ENCODE assay signal across 15 cellular contexts in the genomic region with DNA sequence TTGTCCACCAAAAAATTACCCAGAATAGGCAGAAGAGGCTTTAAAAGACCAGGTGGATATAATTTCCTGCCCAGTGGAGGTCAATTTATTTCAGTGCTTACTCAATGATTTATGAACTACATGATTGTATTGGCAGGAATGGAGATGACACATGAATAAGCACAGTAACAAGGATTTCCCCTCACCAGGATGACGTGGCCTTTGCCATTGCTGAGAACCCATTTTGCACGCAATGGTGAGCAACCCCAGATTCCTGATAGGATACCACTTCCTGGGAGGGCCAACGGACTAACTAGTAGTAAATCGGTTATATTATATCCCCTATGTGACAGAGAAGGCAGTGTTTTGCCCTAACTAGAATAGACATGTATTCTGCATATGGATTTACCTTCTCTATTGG. TPM values are rescaled to one million over a fixed set of nuclear protein-coding genes. Genes with fewer than 3 reads are reported as not detected.
DNase-seq lines count a peak whose midpoint lies in the region; ATAC-seq and TF ChIP-seq lines count a peak whose summit lies in the region.
"Had no signal": no experiment of that assay in that cellular context is flagged by ENCODE, and none has a peak within 500 bp of the region (broad histone marks: within the 10 kb centered on the region; RNA-seq: fewer than 3 reads in every experiment).

No MANE protein-coding gene starts in this region.

- no peaks in the 10 kb centered on the region for H3K79me2 ChIP-seq in PC-9 (ENCODE audit: low read depth)
- H3K79me2 ChIP-seq in OCI-LY7 (ENCODE audit: insufficient read depth, low read depth, low read length) = no peaks in the 10 kb centered on the region

- TF ChIP-seq CTCF in choroid plexus epithelial cell (conservative IDR thresholded peaks at IDR 0.05; ENCODE audit: low read depth, low read length) (no peak), PC-9 (conservative IDR thresholded peaks at IDR 0.05) (no peak), OCI-LY7 (conservative IDR thresholded peaks at IDR 0.05; ENCODE audit: low read length) (no peak)

- POLR2A ChIA-PET in PC-9 (lab: Charles Lee; ENCODE audit: unreplicated experiment) = no interaction called here
- POLR2A ChIA-PET in OCI-LY7 (lab: Charles Lee) = interaction anchor here (0.8 kb wide), 1 partner anchor 90 kb away, joined by 3 read pairs; no protein-coding TSS in a partner anchor

- no peaks in the 10 kb centered on the region for H3K27me3 ChIP-seq in PC-9 (ENCODE audit: insufficient read depth, low read depth)

- H3K4me3 ChIP-seq in choroid plexus epithelial cell (ENCODE audit: low read depth, low read length) (no peak overlapping the region), PC-9 (no peak overlapping the region), OCI-LY7 (ENCODE audit: low read depth, low read length, poor library complexity, severe bottlenecking) (no peak overlapping the region)

- H3K9me3 ChIP-seq in PC-9 (ENCODE audit: insufficient read depth, low read depth) = no peaks in the 10 kb centered on the region
- no peaks in the 10 kb centered on the region for H3K9me3 ChIP-seq in OCI-LY7 (ENCODE audit: low read length)

- H3K4me1 ChIP-seq in PC-9 (replicated peaks; ENCODE audit: insufficient read depth) (no peaks in the 10 kb centered on the region), OCI-LY7 (ENCODE audit: insufficient read depth, low read length, poor library complexity, severe bottlenecking) (no peaks in the 10 kb centered on the region)

- DNase-seq in EH (ENCODE audit: low read depth) (peak; percentile 94), LHCN-M2 (ENCODE audit: low read depth) (peak; percentile 94), choroid plexus epithelial cell (ENCODE audit: low read depth) (peak; percentile 35), non-pigmented ciliary epithelial cell (ENCODE audit: low read depth) (peak; percentile 65), PC-9 (no peak), cardiac septum (ENCODE audit: low spot score) (no peak), OCI-LY7 (ENCODE audit: low spot score) (no peak)
- DNase-seq: activated CD8-positive, alpha-beta T cell treated with anti-CD3 and anti-CD28 coated beads for 36 hours; activated naive CD4-positive, alpha-beta T cell treated with anti-CD3 and anti-CD28 coated beads, Interleukin-2, amount 50 U/mL, for 16 hours; midbrain; NCI-H2029 treated with DMSO at 0.1 percent for 48 hours; stimulated activated CD4-positive, alpha-beta T cell treated with anti-CD3 and anti-CD28 coated beads, Interleukin-2, amount 100 ng/mL, for 48 hours had no signal

- H4K20me1 ChIP-seq in PC-9 (ENCODE audit: insufficient read depth) (no peaks in the 10 kb centered on the region), OCI-LY7 (ENCODE audit: insufficient read depth, low read length) (no peaks in the 10 kb centered on the region)

- H3K27ac ChIP-seq in PC-9 (no peak overlapping the region), OCI-LY7 (ENCODE audit: low read depth, low read length, poor library complexity, severe bottlenecking) (no peak overlapping the region)
- H3K27ac ChIP-seq: KMS-11 had no signal

- H2AFZ ChIP-seq in PC-9 = no peak overlapping the region
- H2AFZ ChIP-seq in OCI-LY7 (ENCODE audit: low read length) = no peak overlapping the region

- H3K36me3 ChIP-seq in PC-9 (ENCODE audit: low read depth) (no peaks in the 10 kb centered on the region), OCI-LY7 (ENCODE audit: insufficient read depth, low read length) (no peaks in the 10 kb centered on the region)

- intact Hi-C loops in PC-9 (cut with micrococcal nuclease; ENCODE audit: unreplicated experiment) (no loop called here), cardiac septum (cut with DNase I) (no loop called here), OCI-LY7 (cut with micrococcal nuclease; ENCODE audit: unreplicated experiment) (no loop called here)

- CTCF ChIA-PET in PC-9 (lab: Charles Lee) (no interaction called here), OCI-LY7 (lab: Charles Lee; ENCODE audit: unreplicated experiment) (no interaction called here)

- H3K9me2 ChIP-seq in PC-9 (ENCODE audit: insufficient read depth) (no peaks in the 10 kb centered on the region), OCI-LY7 (ENCODE audit: insufficient read depth, low read length) (no peaks in the 10 kb centered on the region)

- H3F3A ChIP-seq in PC-9 (ENCODE audit: insufficient read depth, low read depth) = no peaks in the 10 kb centered on the region

- H3K4me2 ChIP-seq in PC-9 = no peak overlapping the region
- H3K4me2 ChIP-seq in OCI-LY7 (ENCODE audit: low read length) = no peak overlapping the region
- H3K4me2 ChIP-seq: KMS-11 had no signal

- no peak for ATAC-seq in HG03045 (IDR thresholded peaks at IDR 0.05; ENCODE audit: unreplicated experiment)
- ATAC-seq: activated CD8-positive, alpha-beta T cell treated with anti-CD3 and anti-CD28 coated beads for 36 hours had no signal

- BruUV-seq in PC-9 (replicated peaks; lab: Mats Ljungman, UMichigan) = no TSS peak
- no TSS peak for BruUV-seq in OCI-LY7 (replicated peaks; lab: Mats Ljungman, UMichigan)

RNA-seq across cellular contexts. Expression of gene TTC29, which starts 11.6 kb away (rescaled TPM):
- total RNA-seq in LHCN-M2 (2014; rRNA removed) = 0.11 and 0.19 TPM in 2 replicates
- polyA plus RNA-seq in LHCN-M2 (2012) = 0.05 TPM
- total RNA-seq in PC-9 (2021) = not detected in 2 replicates
- 0.24 TPM for total RNA-seq in cardiac septum
- total RNA-seq in OCI-LY7 (2014; rRNA removed; shearing (Covaris generic)) = not detected in 2 replicates
- total RNA-seq in OCI-LY7 (2022) = not detected in 2 replicates
- total RNA-seq: activated CD8-positive, alpha-beta T cell treated with anti-CD3 and anti-CD28 coated beads for 36 hours; T-helper 1 cell treated with Interleukin-12 subunit alpha and Interleukin-12 subunit beta and Interleukin-4 antibody, amounts not matched to agents 30 ng/mL and 1 ng/mL, for 36 hours had no signal

Comparison
In these comparisons a context has a peak if more than half of its experiments do, and no peak if none do; other contexts are left out.
1. DNase-seq: peak in EH (single experiment), LHCN-M2 (single experiment), choroid plexus epithelial cell (single experiment) and non-pigmented ciliary epithelial cell (single experiment); none in PC-9 (0 of 2), cardiac septum (single experiment) and OCI-LY7 (single experiment).